30 cellular contexts compared by ENCODE assay signal in the genomic region with DNA sequence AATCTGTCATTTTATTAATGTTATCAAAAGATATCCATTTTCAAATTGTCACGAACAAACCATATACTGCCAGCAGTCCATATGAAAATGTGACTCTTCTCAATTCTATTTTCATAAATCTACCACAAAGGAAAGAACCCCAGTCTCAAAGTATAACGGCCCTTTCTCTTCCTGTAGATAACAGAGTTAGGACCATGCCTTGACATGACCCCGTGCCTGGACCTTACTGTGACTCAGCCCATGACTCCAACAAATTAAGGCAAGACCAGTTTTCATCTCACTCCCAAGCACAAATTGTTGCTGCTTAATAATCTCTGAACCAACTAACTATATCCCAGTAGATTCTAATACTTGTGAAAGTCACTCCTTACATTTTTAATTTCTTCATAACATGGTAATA.
"Had no signal": no experiment of that assay in that cellular context is flagged by ENCODE, and none has a peak within 500 bp of the region (broad histone marks: within the 10 kb centered on the region; RNA-seq: fewer than 3 reads in every experiment).

No MANE protein-coding gene starts in this region.

- H3K4me3 Mint-ChIP-seq: activated B cell treated with CpG ODN at 0.5 μM for 24 hours; activated CD4-positive, alpha-beta T cell treated with anti-CD3 and anti-CD28 coated beads, Interleukin-2, amount 10 ng/mL, durations not matched to agents 24 days and 14 days; activated CD8-positive, alpha-beta memory T cell treated with anti-CD3 and anti-CD28 coated beads, Interleukin-2, amount 10 ng/mL, durations not matched to agents 7 days and 5 days; activated naive CD8-positive, alpha-beta T cell treated with anti-CD3 and anti-CD28 coated beads, Interleukin-2, amount 50 U/mL, for 24 hours; activated T-cell treated with anti-CD3 and anti-CD28 coated beads, Interleukin-2, amount 50 U/mL, for 24 hours; activated T-helper 1 cell treated with anti-CD3 and anti-CD28 coated beads, Interleukin-12 subunit alpha, Interleukin-12 subunit beta, Interleukin-2, Interleukin-4 antibody, amounts not matched to agents 30 ng/mL and 10 ng/mL and 1 ng/mL, durations not matched to agents 14 hours and 24 hours and 36 hours; brain; IgD-negative memory B cell; T-helper 17 cell had no signal

- H3K36me3 Mint-ChIP-seq: activated CD8-positive, alpha-beta memory T cell treated with anti-CD3 and anti-CD28 coated beads, Interleukin-2, amount 10 ng/mL, durations not matched to agents 7 days and 5 days; IgD-negative memory B cell had no signal

- DNase-seq: activated B cell treated with CpG ODN at 0.5 μM for 24 hours; activated CD4-positive, alpha-beta T cell treated with anti-CD3 and anti-CD28 coated beads for 1 hour; activated CD4-positive, alpha-beta T cell treated with anti-CD3 and anti-CD28 coated beads, Interleukin-2, amount 10 ng/mL, durations not matched to agents 24 days and 14 days; activated CD4-positive, alpha-beta T cell treated with anti-CD3 and anti-CD28 coated beads, Interleukin-2, amount 50 U/mL, for 48 hours; activated CD8-positive, alpha-beta memory T cell treated with anti-CD3 and anti-CD28 coated beads, Interleukin-2, amount 10 ng/mL, durations not matched to agents 7 days and 5 days; activated effector memory CD4-positive, alpha-beta T cell treated with Interleukin-2 at 50 U/mL for 16 hours; activated naive CD4-positive, alpha-beta T cell; activated naive CD8-positive, alpha-beta T cell treated with anti-CD3 and anti-CD28 coated beads, Interleukin-2, amount 50 U/mL, for 24 hours; activated T-cell treated with anti-CD3 and anti-CD28 coated beads, Interleukin-2, amount 50 U/mL, for 24 hours; amygdala; MG63; MV-4-11; NCI-H1092 treated with DMSO at 0.1 percent for 48 hours; NCI-H1417 treated with DMSO at 0.1 percent for 48 hours; NCI-H1694; NCI-H2029; NCI-H345; NCI-H510A; NCI-H526 treated with DMSO at 0.1 percent for 48 hours; NCI-H82; NK-92 treated with Interleukin-12 subunit alpha and Interleukin-12 subunit beta, amount 100 ng/mL, for 24 hours; Peyer's patch; SHP77 treated with DMSO at 0.1 percent for 48 hours; T-helper 17 cell; T-helper 9 cell had no signal

- H3K27ac Mint-ChIP-seq: activated B cell treated with CpG ODN at 0.5 μM for 24 hours; activated CD4-positive, alpha-beta T cell treated with anti-CD3 and anti-CD28 coated beads, Interleukin-2, amount 10 ng/mL, durations not matched to agents 24 days and 14 days; activated CD8-positive, alpha-beta memory T cell treated with anti-CD3 and anti-CD28 coated beads, Interleukin-2, amount 10 ng/mL, durations not matched to agents 7 days and 5 days; activated naive CD4-positive, alpha-beta T cell treated with anti-CD3 and anti-CD28 coated beads, Interleukin-2, amount 50 U/mL, for 72 hours; activated naive CD8-positive, alpha-beta T cell treated with anti-CD3 and anti-CD28 coated beads, Interleukin-2, amount 50 U/mL, for 24 hours; activated T-cell treated with anti-CD3 and anti-CD28 coated beads, Interleukin-2, amount 50 U/mL, for 24 hours; activated T-helper 1 cell treated with anti-CD3 and anti-CD28 coated beads, Interleukin-12 subunit alpha, Interleukin-12 subunit beta, Interleukin-2, Interleukin-4 antibody, amounts not matched to agents 30 ng/mL and 10 ng/mL and 1 ng/mL, durations not matched to agents 14 hours and 24 hours and 36 hours; T-helper 17 cell had no signal

- H3K27me3 Mint-ChIP-seq: activated B cell treated with CpG ODN at 0.5 μM for 24 hours; activated naive CD8-positive, alpha-beta T cell treated with anti-CD3 and anti-CD28 coated beads, Interleukin-2, amount 50 U/mL, for 24 hours; brain had no signal

- ATAC-seq: activated CD8-positive, alpha-beta memory T cell treated with anti-CD3 and anti-CD28 coated beads, Interleukin-2, amount 10 ng/mL, durations not matched to agents 7 days and 5 days; activated naive CD4-positive, alpha-beta T cell treated with anti-CD3 and anti-CD28 coated beads, Interleukin-2, amount 50 U/mL, for 72 hours; activated naive CD8-positive, alpha-beta T cell treated with anti-CD3 and anti-CD28 coated beads, Interleukin-2, amount 50 U/mL, for 24 hours; T-helper 17 cell had no signal

- H3K4me3 ChIP-seq: cardiac muscle cell, MG63, Peyer's patch had no signal

- H3K9me3 Mint-ChIP-seq: activated B cell treated with CpG ODN at 0.5 μM for 24 hours; activated CD4-positive, alpha-beta T cell treated with anti-CD3 and anti-CD28 coated beads, Interleukin-2, amount 10 ng/mL, durations not matched to agents 24 days and 14 days; activated naive CD8-positive, alpha-beta T cell treated with anti-CD3 and anti-CD28 coated beads, Interleukin-2, amount 50 U/mL, for 24 hours; activated T-cell treated with anti-CD3 and anti-CD28 coated beads, Interleukin-2, amount 50 U/mL, for 24 hours; activated T-helper 1 cell treated with anti-CD3 and anti-CD28 coated beads, Interleukin-12 subunit alpha, Interleukin-12 subunit beta, Interleukin-2, Interleukin-4 antibody, amounts not matched to agents 30 ng/mL and 10 ng/mL and 1 ng/mL, durations not matched to agents 14 hours and 24 hours and 36 hours had no signal

- H3K4me1 Mint-ChIP-seq: activated B cell treated with CpG ODN at 0.5 μM for 24 hours; activated CD4-positive, alpha-beta T cell treated with anti-CD3 and anti-CD28 coated beads, Interleukin-2, amount 10 ng/mL, durations not matched to agents 24 days and 14 days; activated naive CD8-positive, alpha-beta T cell treated with anti-CD3 and anti-CD28 coated beads, Interleukin-2, amount 50 U/mL, for 24 hours; IgD-negative memory B cell; T-helper 17 cell had no signal
